ENCODE assay signal across 8 cellular contexts in genomic region chr2:27016801-27017325, GRCh38. TPM values are rescaled to one million over a fixed set of nuclear protein-coding genes. Genes with fewer than 3 reads are reported as not detected.
DNase-seq lines count a peak whose midpoint lies in the region; ATAC-seq, FAIRE-seq and TF ChIP-seq lines count a peak whose summit lies in the region.

No MANE protein-coding gene starts in this region.

- no peaks in the 10 kb centered on the region for H3K9me1 ChIP-seq in endothelial cell of umbilical vein (replicated peaks; ENCODE audit: control insufficient read depth, extremely low read depth, insufficient read depth, low read length)

- TF ChIP-seq CTCF in endothelial cell of umbilical vein (IDR thresholded peaks at IDR 0.05; ENCODE audit: extremely low read depth in 1 of 2, insufficient read depth in 1 of 2, low read depth in 1 of 2, low read length in 2 of 2) (peak; percentile 68 to 70), mesothelial cell of epicardium (IDR thresholded peaks at IDR 0.05; ENCODE audit: unreplicated experiment) (peak; percentile 81)

- H3K36me3 Mint-ChIP-seq in mesothelial cell of epicardium, result no peaks in the 10 kb centered on the region

- H3K27me3 ChIP-seq in GM23248 (replicated peaks; ENCODE audit: insufficient read depth) (no peaks in the 10 kb centered on the region), endothelial cell of umbilical vein (ENCODE audit: control insufficient read depth in 2 of 2, insufficient read depth in 2 of 2, low read length in 2 of 2) (no peaks in the 10 kb centered on the region), subcutaneous abdominal adipose tissue (ENCODE audit: control insufficient read depth in 5 of 5, insufficient read depth in 4 of 5, low read length in 5 of 5) (no peaks in the 10 kb centered on the region)

- no peak overlapping the region for H3K9ac ChIP-seq in GM23248
- H3K9ac ChIP-seq in endothelial cell of umbilical vein (replicated peaks; ENCODE audit: extremely low read depth, insufficient read depth, low read length), result no peak overlapping the region
- H3K9ac ChIP-seq in subcutaneous abdominal adipose tissue (ENCODE audit: low read length in 5 of 5), result peak overlapping the region in 2 of 5 donors; percentile 52 to 55

- no peak overlapping the region for H3K27ac Mint-ChIP-seq in mesothelial cell of epicardium

- CTCF ChIA-PET in endothelial cell of umbilical vein (lab: Charles Lee), result interaction anchor here (0.6 to 6.0 kb wide), 38 partner anchors 9 to 1429 kb away, joined by 3 to 355 read pairs (median 5); partner anchors contain the start of genes KHK and MAPRE3

- POLR2A ChIA-PET in endothelial cell of umbilical vein (lab: Charles Lee), result interaction anchor here (0.6 to 1.0 kb wide), 4 partner anchors 13 to 275 kb away, joined by 3 to 4 read pairs (median 4); no protein-coding TSS in a partner anchor

- dilution Hi-C loops in endothelial cell of umbilical vein (cut with MboI; ENCODE audit: extremely low pct_ligation_motif_present, low sequenced_read_pairs), result no loop called here

- no peaks in the 10 kb centered on the region for H3K9me3 Mint-ChIP-seq in mesothelial cell of epicardium

- H3K36me3 ChIP-seq in GM23248 (ENCODE audit: low read depth) (no peaks in the 10 kb centered on the region), endothelial cell of umbilical vein (ENCODE audit: control insufficient read depth in 2 of 2, extremely low read depth in 1 of 2, insufficient read depth in 2 of 2, low read length in 2 of 2) (no peaks in the 10 kb centered on the region), subcutaneous abdominal adipose tissue (ENCODE audit: control insufficient read depth in 5 of 5, insufficient read depth in 5 of 5, low read length in 5 of 5) (no peaks in the 10 kb centered on the region)

- ATAC-seq in GM21381 (IDR thresholded peaks at IDR 0.05; ENCODE audit: unreplicated experiment), result no peak

- DNase-seq in AG20443 (ENCODE audit: low spot score) (peak; percentile 78), GM23248 (peak; percentile 84), NCI-H2227 (lab: John Stamatoyannopoulos, UW; ENCODE audit: unreplicated experiment) (peak; percentile 83), endothelial cell of umbilical vein (ENCODE audit: low read depth, low spot score) (peak; percentile 63), mesothelial cell of epicardium (ENCODE audit: low spot score in 2 of 2, unreplicated experiment in 2 of 2) (peak in 1 of 2 experiments; percentile 52)
- DNase-seq in activated CD4-positive, alpha-beta T cell treated with anti-CD3 and anti-CD28 coated beads, Interleukin-2, amount 50 U/mL, for 48 hours, result peak; percentile 40 to 60

- intact Hi-C loops in endothelial cell of umbilical vein (cut with micrococcal nuclease), result loop anchor here (1.0 kb wide), 2 partner anchors 56 to 171 kb away; no protein-coding TSS in a partner anchor

- WGBS in GM23248 (ENCODE audit: low coverage in 1 of 2, low lambda C conversion rate in 2 of 2, missing lambda C conversion rate in 2 of 2), 2 experiments, result 52 to 58% methylated on average over 3 of the region's 3 CpGs

- H3K9me3 ChIP-seq in GM23248 (ENCODE audit: low read depth) (no peaks in the 10 kb centered on the region), endothelial cell of umbilical vein (replicated peaks; ENCODE audit: control insufficient read depth, insufficient read depth, low read length) (no peaks in the 10 kb centered on the region), subcutaneous abdominal adipose tissue (ENCODE audit: control insufficient read depth in 5 of 5, low read length in 5 of 5) (no peaks in the 10 kb centered on the region)

- no peaks in the 10 kb centered on the region for H3K9me2 ChIP-seq in GM23248 (ENCODE audit: insufficient read depth)

- peak; percentile 68 for FAIRE-seq in endothelial cell of umbilical vein (lab: Jason Lieb, UNC)

- H3K4me3 ChIP-seq in GM23248 (no peak overlapping the region), endothelial cell of umbilical vein (replicated peaks in 1 of 3; ENCODE audit: insufficient read depth in 1 of 3, low read depth in 1 of 3, low read length in 3 of 3) (no peak overlapping the region), subcutaneous abdominal adipose tissue (ENCODE audit: low read depth in 1 of 5, low read length in 5 of 5) (no peak overlapping the region)

- H3K27ac ChIP-seq in GM23248, result no peak overlapping the region
- H3K27ac ChIP-seq in endothelial cell of umbilical vein (ENCODE audit: insufficient read depth, low read depth, low read length), result no peak overlapping the region
- H3K27ac ChIP-seq in subcutaneous abdominal adipose tissue (ENCODE audit: low read depth, low read length), result peak overlapping the region; percentile 78

- H3K4me2 ChIP-seq in GM23248 (ENCODE audit: unreplicated experiment), result no peak overlapping the region
- no peak overlapping the region for H3K4me2 ChIP-seq in endothelial cell of umbilical vein (ENCODE audit: insufficient read depth, low read length)

- BruUV-seq in endothelial cell of umbilical vein (replicated peaks; lab: Mats Ljungman, UMichigan), result no TSS peak

- H2AFZ ChIP-seq in GM23248 (no peak overlapping the region), endothelial cell of umbilical vein (ENCODE audit: low read depth, low read length) (no peak overlapping the region)

- no peaks in the 10 kb centered on the region for H3K79me2 ChIP-seq in GM23248 (ENCODE audit: insufficient read depth)
- H3K79me2 ChIP-seq in endothelial cell of umbilical vein (ENCODE audit: control insufficient read depth, insufficient read depth, low read length), result no peaks in the 10 kb centered on the region

- H3K4me3 Mint-ChIP-seq in mesothelial cell of epicardium, result no peak overlapping the region

- H3K27me3 Mint-ChIP-seq in mesothelial cell of epicardium (ENCODE audit: low read depth), result no peaks in the 10 kb centered on the region

- in situ Hi-C loops in GM23248 (cut with MboI), result loop anchor here (10.0 kb wide), 1 partner anchor 52 kb away; no protein-coding TSS in a partner anchor

- H3K4me1 ChIP-seq in GM23248 (ENCODE audit: insufficient read depth), result peaks cover 28% of the 10 kb centered on the region
- peaks cover 13% of the 10 kb centered on the region for H3K4me1 ChIP-seq in endothelial cell of umbilical vein (ENCODE audit: control insufficient read depth, extremely low read depth, insufficient read depth, low read length)
- H3K4me1 ChIP-seq in subcutaneous abdominal adipose tissue (ENCODE audit: control insufficient read depth in 5 of 5, insufficient read depth in 5 of 5, low read length in 5 of 5), result peaks cover 21 to 84% (median 72%) of the 10 kb centered on the region in 5 donors

- no peak for TF ChIP-seq POLR2A in endothelial cell of umbilical vein (IDR thresholded peaks at IDR 0.05; ENCODE audit: low read depth, low read length)

- peaks cover 24% of the 10 kb centered on the region for H3K4me1 Mint-ChIP-seq in mesothelial cell of epicardium

- H4K20me1 ChIP-seq in GM23248 (ENCODE audit: insufficient read depth) (no peaks in the 10 kb centered on the region), endothelial cell of umbilical vein (replicated peaks; ENCODE audit: control insufficient read depth, extremely low read depth, insufficient read depth, low read length) (no peaks in the 10 kb centered on the region)

- peaks cover 15% of the 10 kb centered on the region for H3F3A ChIP-seq in GM23248 (ENCODE audit: insufficient read depth)

RNA-seq across cellular contexts. Expression of gene TMEM214, which starts 15.9 kb away (rescaled TPM):
- total RNA-seq in GM23248 (2014; rRNA removed; shearing (Covaris generic)), result 74.9 and 90.4 TPM in 2 replicates
- polyA plus RNA-seq in GM23248 (2016; fragmentation: Nextera tagmentation; extraction: Ambion mirVana) (70.9 and 75.7 TPM in 2 replicates), endothelial cell of umbilical vein (163 and 187 TPM in 2 replicates)
- total RNA-seq in endothelial cell of umbilical vein (107 and 109 TPM in 2 replicates), mesothelial cell of epicardium (86.8 to 88.8 TPM (median 88.6 TPM) in 3 replicates)
- polyA plus RNA-seq in endothelial cell of umbilical vein (2011; cell fraction: cytosol; rRNA removed), result 91.6 and 94.5 TPM in 2 replicates
- 250 and 310 TPM in 2 replicates for polyA plus RNA-seq in endothelial cell of umbilical vein (2011; cell fraction: nucleus; rRNA removed)
- polyA plus RNA-seq in endothelial cell of umbilical vein (2012), result 76.9 and 85.2 TPM in 2 replicates
- polyA minus RNA-seq in endothelial cell of umbilical vein, result 228 and 237 TPM in 2 replicates
- polyA minus RNA-seq in endothelial cell of umbilical vein (2011; cell fraction: cytosol; rRNA and poly(A)+ RNA removed), result 62.8 TPM
- 115 and 152 TPM in 2 replicates for polyA minus RNA-seq in endothelial cell of umbilical vein (2011; cell fraction: nucleus; rRNA and poly(A)+ RNA removed)

RNA-seq across cellular contexts. Expression of gene AGBL5, which starts 34.6 kb away (rescaled TPM):
- total RNA-seq in GM23248 (2014; rRNA removed; shearing (Covaris generic)), result 15.2 and 17.8 TPM in 2 replicates
- polyA plus RNA-seq in GM23248 (2016; fragmentation: Nextera tagmentation; extraction: Ambion mirVana) (19.7 TPM in 2 replicates), endothelial cell of umbilical vein (40.4 and 41.9 TPM in 2 replicates)
- total RNA-seq in endothelial cell of umbilical vein (27.5 and 28.2 TPM in 2 replicates), mesothelial cell of epicardium (40.5 to 45.0 TPM (median 43.2 TPM) in 3 replicates)
- polyA plus RNA-seq in endothelial cell of umbilical vein (2011; cell fraction: cytosol; rRNA removed), result 38.6 and 40.2 TPM in 2 replicates
- 29.9 and 30.3 TPM in 2 replicates for polyA plus RNA-seq in endothelial cell of umbilical vein (2011; cell fraction: nucleus; rRNA removed)
- 20.9 and 26.2 TPM in 2 replicates for polyA plus RNA-seq in endothelial cell of umbilical vein (2012)
- polyA minus RNA-seq in endothelial cell of umbilical vein, result 51.6 and 62.5 TPM in 2 replicates
- polyA minus RNA-seq in endothelial cell of umbilical vein (2011; cell fraction: cytosol; rRNA and poly(A)+ RNA removed), result 32.7 TPM
- polyA minus RNA-seq in endothelial cell of umbilical vein (2011; cell fraction: nucleus; rRNA and poly(A)+ RNA removed), result 12.9 and 13.8 TPM in 2 replicates

RNA-seq across cellular contexts. Expression of gene MAPRE3, which starts 46.4 kb away (rescaled TPM):
- total RNA-seq in GM23248 (2014; rRNA removed; shearing (Covaris generic)), result 5.4 and 7.9 TPM in 2 replicates
- polyA plus RNA-seq in GM23248 (2016; fragmentation: Nextera tagmentation; extraction: Ambion mirVana) (21.6 and 23.0 TPM in 2 replicates), endothelial cell of umbilical vein (4.4 and 6.7 TPM in 2 replicates)
- total RNA-seq in endothelial cell of umbilical vein (5.0 and 6.1 TPM in 2 replicates), mesothelial cell of epicardium (14.8 to 17.1 TPM (median 16.0 TPM) in 3 replicates)
- polyA plus RNA-seq in endothelial cell of umbilical vein (2011; cell fraction: cytosol; rRNA removed), result 4.5 and 4.6 TPM in 2 replicates
- polyA plus RNA-seq in endothelial cell of umbilical vein (2011; cell fraction: nucleus; rRNA removed), result 24.1 and 25.1 TPM in 2 replicates
- polyA plus RNA-seq in endothelial cell of umbilical vein (2012), result 5.8 and 8.2 TPM in 2 replicates
- polyA minus RNA-seq in endothelial cell of umbilical vein, result 4.5 and 6.8 TPM in 2 replicates
- polyA minus RNA-seq in endothelial cell of umbilical vein (2011; cell fraction: cytosol; rRNA and poly(A)+ RNA removed), result 2.0 TPM
- 4.7 and 5.6 TPM in 2 replicates for polyA minus RNA-seq in endothelial cell of umbilical vein (2011; cell fraction: nucleus; rRNA and poly(A)+ RNA removed)

RNA-seq across cellular contexts. Expression of gene OST4, which starts 54.6 kb away (rescaled TPM):
- total RNA-seq in GM23248 (2014; rRNA removed; shearing (Covaris generic)), result 445 and 499 TPM in 2 replicates
- polyA plus RNA-seq in GM23248 (2016; fragmentation: Nextera tagmentation; extraction: Ambion mirVana) (906 and 942 TPM in 2 replicates), endothelial cell of umbilical vein (1,189 and 2,226 TPM in 2 replicates)
- total RNA-seq in endothelial cell of umbilical vein (415 TPM in 2 replicates), mesothelial cell of epicardium (254 to 263 TPM (median 257 TPM) in 3 replicates)
- polyA plus RNA-seq in endothelial cell of umbilical vein (2011; cell fraction: cytosol; rRNA removed), result 1,348 and 1,433 TPM in 2 replicates
- polyA plus RNA-seq in endothelial cell of umbilical vein (2011; cell fraction: nucleus; rRNA removed), result 218 and 389 TPM in 2 replicates
- polyA plus RNA-seq in endothelial cell of umbilical vein (2012), result 649 and 891 TPM in 2 replicates
- 480 and 482 TPM in 2 replicates for polyA minus RNA-seq in endothelial cell of umbilical vein
- 271 TPM for polyA minus RNA-seq in endothelial cell of umbilical vein (2011; cell fraction: cytosol; rRNA and poly(A)+ RNA removed)
- polyA minus RNA-seq in endothelial cell of umbilical vein (2011; cell fraction: nucleus; rRNA and poly(A)+ RNA removed), result 72.7 and 111 TPM in 2 replicates
